Comparison of ENCODE assay signal across 19 cellular contexts in genomic region chr5:81254886-81255285, GRCh38. TPM values are rescaled to one million over a fixed set of nuclear protein-coding genes. Genes with fewer than 3 reads are reported as not detected.
DNase-seq lines count a peak whose midpoint lies in the region; ATAC-seq and TF ChIP-seq lines count a peak whose summit lies in the region.
"Had no signal": no experiment of that assay in that cellular context is flagged by ENCODE, and none has a peak within 500 bp of the region (broad histone marks: within the 10 kb centered on the region; RNA-seq: fewer than 3 reads in every experiment).

No MANE protein-coding gene starts in this region.

- no peak overlapping the region for H4K91ac ChIP-seq in neuronal stem cell (ENCODE audit: low read depth, low read length, poor library complexity)

- WGBS in neuronal stem cell (ENCODE audit: extremely low coverage in 2 of 2, insufficient read length in 2 of 2, insufficient replicate concordance in 1 of 2), 2 donors, result no CpG with 5 or more reads among the region's 19 CpGs

- no peak overlapping the region for H2BK5ac ChIP-seq in neuronal stem cell (ENCODE audit: low read length)

- no peak for TF ChIP-seq CTCF in RWPE1 (conservative IDR thresholded peaks at IDR 0.05; ENCODE audit: low read depth)
- TF ChIP-seq CTCF in upper lobe of right lung (IDR thresholded peaks at IDR 0.05), result no peak
- no peak for TF ChIP-seq CTCF in Peyer's patch (IDR thresholded peaks at IDR 0.05)

- no peak for TF ChIP-seq POLR2A in Peyer's patch (IDR thresholded peaks at IDR 0.05)

- no peak overlapping the region for H3K4me2 ChIP-seq in neuronal stem cell (ENCODE audit: insufficient read depth, low read length, poor library complexity, severe bottlenecking)

- H2AK5ac ChIP-seq in neuronal stem cell (ENCODE audit: low read depth, low read length), result no peak overlapping the region

- intact Hi-C loops in upper lobe of right lung (cut with DNase I), result no loop called here

- CTCF ChIA-PET in RWPE1 (lab: Yijun Ruan, JAX), result interaction anchor here (0.6 kb wide), 1 partner anchor 12 kb away, joined by 3 read pairs; no protein-coding TSS in a partner anchor

- no peak overlapping the region for H2BK120ac ChIP-seq in neuronal stem cell (ENCODE audit: low read depth, low read length)

- H3K18ac ChIP-seq in neuronal stem cell (ENCODE audit: low read length), result no peak overlapping the region

- peak; percentile 12 for ATAC-seq in esophagus mucosa
- peak; percentile 10 for ATAC-seq in upper lobe of right lung

- peak overlapping the region; percentile 11 for H3K23ac ChIP-seq in neuronal stem cell (ENCODE audit: low read depth, low read length, poor library complexity)

- H2AFZ ChIP-seq in neuronal stem cell (ENCODE audit: low read length), result no peak overlapping the region

- H3K4me3 ChIP-seq in neuronal stem cell (ENCODE audit: low read length in 2 of 2), result no peak overlapping the region
- no peak overlapping the region for H3K4me3 ChIP-seq in upper lobe of right lung
- H3K4me3 ChIP-seq in Peyer's patch, result no peak overlapping the region

- H3K36me3 ChIP-seq in neuronal stem cell (replicated peaks in 1 of 2; ENCODE audit: control insufficient read depth in 2 of 2, insufficient read depth in 2 of 2, low read length in 2 of 2), result peaks cover 0 to 10% of the 10 kb centered on the region in 2 donors
- H3K36me3 ChIP-seq in upper lobe of right lung, result no peaks in the 10 kb centered on the region
- peaks cover 0 to 4% (median 0%) of the 10 kb centered on the region in 3 donors for H3K36me3 ChIP-seq in Peyer's patch

- no peak for DNase-seq in RWPE1 (ENCODE audit: low spot score)
- DNase-seq in neuronal stem cell (ENCODE audit: low spot score), result no peak
- no peak for DNase-seq in upper lobe of right lung
- DNase-seq in NCI-H1092 treated with DMSO at 0.1 percent for 48 hours (lab: John Stamatoyannopoulos, UW), result no peak
- no peak for DNase-seq in retina
- DNase-seq in Peyer's patch, result no peak
- DNase-seq: C1 segment of cervical spinal cord; Calu3; CD4-positive, alpha-beta memory T cell; COR-L47; DMS53; DMS79 treated with DMSO at 0.1 percent for 48 hours; GF-D8; GOT3; HCEC 1CT had no signal

- no peak overlapping the region for H3K9ac ChIP-seq in neuronal stem cell (ENCODE audit: low read depth, low read length, poor library complexity)

- peaks cover 5% of the 10 kb centered on the region for H3K79me1 ChIP-seq in neuronal stem cell (ENCODE audit: low read depth, low read length)

- H3K27me3 ChIP-seq in neuronal stem cell (ENCODE audit: control insufficient read depth in 3 of 3, insufficient read depth in 3 of 3, low read depth in 1 of 3, low read length in 3 of 3) (no peaks in the 10 kb centered on the region), upper lobe of right lung (no peaks in the 10 kb centered on the region), Peyer's patch (no peaks in the 10 kb centered on the region)

- H4K8ac ChIP-seq in neuronal stem cell (ENCODE audit: low read depth, low read length), result no peak overlapping the region

- no peak overlapping the region for H2BK15ac ChIP-seq in neuronal stem cell (ENCODE audit: low read length)

- H3K27ac ChIP-seq in RWPE1 (peak overlapping the region; percentile 47; the same call in 1 of the 2 replicates), neuronal stem cell (replicated peaks; ENCODE audit: low read length) (no peak overlapping the region), upper lobe of right lung (no peak overlapping the region), Peyer's patch (no peak overlapping the region)

- H2BK12ac ChIP-seq in neuronal stem cell (ENCODE audit: low read length), result no peak overlapping the region

- H3K4ac ChIP-seq in neuronal stem cell (ENCODE audit: low read length), result no peak overlapping the region

- H3K9me3 ChIP-seq in neuronal stem cell (replicated peaks in 1 of 2; ENCODE audit: control insufficient read depth in 2 of 2, insufficient read depth in 1 of 2, low read depth in 1 of 2, low read length in 2 of 2), result peaks cover 3 to 17% of the 10 kb centered on the region in 2 donors
- H3K9me3 ChIP-seq in upper lobe of right lung, result no peaks in the 10 kb centered on the region
- no peaks in the 10 kb centered on the region for H3K9me3 ChIP-seq in Peyer's patch

- POLR2A ChIA-PET in RWPE1 (lab: Yijun Ruan, JAX; ENCODE audit: low non-redundant PET), result interaction anchor here (0.6 kb wide), 1 partner anchor 18 kb away, joined by 3 read pairs; no protein-coding TSS in a partner anchor

- H3K14ac ChIP-seq in neuronal stem cell (ENCODE audit: low read length), result no peak overlapping the region

- H3K4me1 ChIP-seq in neuronal stem cell (ENCODE audit: control insufficient read depth in 2 of 2, insufficient read depth in 1 of 2, low read depth in 1 of 2, low read length in 2 of 2) (peaks cover 0 to 4% of the 10 kb centered on the region in 2 donors), upper lobe of right lung (no peaks in the 10 kb centered on the region), Peyer's patch (no peaks in the 10 kb centered on the region)

RNA-seq across cellular contexts. Expression of gene CKMT2, which starts 21.8 kb away (rescaled TPM):
- total RNA-seq in esophagus mucosa, result 0.96 TPM
- not detected for polyA plus RNA-seq in neuronal stem cell (2013, experiment 1 of 2)
- 0.06 TPM for polyA plus RNA-seq in neuronal stem cell (2013, experiment 2 of 2)
- 3.0 TPM for total RNA-seq in upper lobe of right lung
- 10 to 100 TPM in 1 of 4 donors, 1 to 10 TPM in 3; 1.1 to 10.6 (median 3.8) TPM for total RNA-seq in Peyer's patch
- total RNA-seq: A673; Calu3; CD4-positive, alpha-beta memory T cell; Daoy; G401 had no signal
- polyA plus RNA-seq: CD4-positive, alpha-beta memory T cell had no signal

RNA-seq across cellular contexts. Expression of gene ZCCHC9, which starts 46.5 kb away (rescaled TPM):
- total RNA-seq in esophagus mucosa, result 17.1 TPM
- polyA plus RNA-seq in neuronal stem cell (2013, experiment 1 of 2), result 51.0 TPM
- polyA plus RNA-seq in neuronal stem cell (2013, experiment 2 of 2), result 54.2 TPM
- 20.2 TPM for total RNA-seq in upper lobe of right lung
- 10 to 100 TPM; 24.5 to 32.6 (median 26.8) TPM for total RNA-seq in Peyer's patch
